8 cellular contexts compared by ENCODE assay signal in genomic region chr14:63174760-63175191, GRCh38. TPM values are rescaled to one million over a fixed set of nuclear protein-coding genes. Genes with fewer than 3 reads are reported as not detected.
DNase-seq lines count a peak whose midpoint lies in the region; ATAC-seq, FAIRE-seq and TF ChIP-seq lines count a peak whose summit lies in the region.

No MANE protein-coding gene starts in this region.

- no peak overlapping the region for H3K9ac ChIP-seq in K562 (ENCODE audit: insufficient read depth in 1 of 2, low read depth in 2 of 2, low read length in 2 of 2)

- H4K20me1 ChIP-seq in K562 (replicated peaks; ENCODE audit: control insufficient read depth, insufficient read depth, low read length), result no peaks in the 10 kb centered on the region

- no peaks in the 10 kb centered on the region for H3K9me1 ChIP-seq in K562 (ENCODE audit: control insufficient read depth, insufficient read depth, low read length)

- H2AFZ ChIP-seq in K562 (ENCODE audit: low read depth, low read length), result no peak overlapping the region

- TF ChIP-seq RAD21 in K562 (CRISPR knock-in tag; conservative IDR thresholded peaks at IDR 0.05 in 1 of 2, IDR thresholded peaks at IDR 0.05 in 1 of 2), result peak in 1 of 2 experiments; percentile 16; a peak in 1 of 4 replicates

- no peaks in the 10 kb centered on the region for H3K4me1 ChIP-seq in K562 (replicated peaks in 1 of 2; ENCODE audit: control insufficient read depth in 2 of 2, insufficient read depth in 2 of 2, low read length in 2 of 2)

- peak; percentile 13 to 36 (median 32); a peak in 3 of 6 replicates for TF ChIP-seq CTCF in K562 (IDR thresholded peaks at IDR 0.05 in 2 of 3, conservative IDR thresholded peaks at IDR 0.05 in 1 of 3; ENCODE audit: insufficient read depth in 2 of 3, low read depth in 1 of 3, low read length in 3 of 3)

- no peaks in the 10 kb centered on the region for H3K79me2 ChIP-seq in K562 (ENCODE audit: control insufficient read depth, insufficient read depth, low read length)

- CTCF ChIA-PET in K562 (lab: Yijun Ruan, JAX; ENCODE audit: low intra/inter-chr PET ratio), result no interaction called here

- H3K27ac ChIP-seq in K562 (ENCODE audit: extremely low read depth, low read depth, low read length), result no peak overlapping the region

- DNase-seq in NCI-H2107 (lab: John Stamatoyannopoulos, UW) (peak; percentile 42), K562 (ENCODE audit: extremely low read depth in 1 of 4, low spot score in 3 of 4) (peak in 3 of 4 experiments; percentile 5 to 9 (median 5)), urothelium cell line (ENCODE audit: low spot score) (peak; percentile 70), T-helper 1 cell (no peak)

- WGBS in K562 (ENCODE audit: insufficient coverage, low coverage, missing lambda C conversion rate), result 0% methylated on average over 2 of the region's 2 CpGs

- FAIRE-seq in K562 (lab: Jason Lieb, UNC) (no peak), islet of Langerhans (lab: Jason Lieb, UNC) (peak; percentile 65), urothelium cell line (lab: Jason Lieb, UNC) (peak; percentile 95)

- no peak overlapping the region for H3K4me2 ChIP-seq in K562 (ENCODE audit: insufficient read depth, low read length)

- intact Hi-C loops in K562 (cut with micrococcal nuclease), result loop anchor here (5.0 kb wide), 1 partner anchor 103 kb away; no protein-coding TSS in a partner anchor

- no peak for TF ChIP-seq POLR2A in K562 (conservative IDR thresholded peaks at IDR 0.05)

- no peak overlapping the region for H3K4me3 ChIP-seq in K562

- POLR2A ChIA-PET in K562 (lab: Yijun Ruan, JAX), result no interaction called here

- in situ Hi-C loops in K562 (cut with MboI), result no loop called here

- ATAC-seq in GM18868 (IDR thresholded peaks at IDR 0.05; ENCODE audit: unreplicated experiment), result peak; percentile 61
- ATAC-seq in K562, result no peak
- ATAC-seq in HG03571 (IDR thresholded peaks at IDR 0.05; ENCODE audit: unreplicated experiment), result no peak
- ATAC-seq in HG02642 (IDR thresholded peaks at IDR 0.05; ENCODE audit: poor library complexity, unreplicated experiment), result no peak

- no peaks in the 10 kb centered on the region for H3K36me3 ChIP-seq in K562 (ENCODE audit: control insufficient read depth, insufficient read depth, low read length)

- no peaks in the 10 kb centered on the region for H3K9me3 ChIP-seq in K562 (replicated peaks; ENCODE audit: control insufficient read depth, insufficient read depth, low read depth, low read length)

- no TSS peak for BruUV-seq in K562 (replicated peaks; lab: Mats Ljungman, UMichigan)

- no peaks in the 10 kb centered on the region for H3K27me3 ChIP-seq in K562 (ENCODE audit: control insufficient read depth in 2 of 2, insufficient read depth in 2 of 2, low read length in 2 of 2)

- TF ChIP-seq EP300 in K562 (IDR thresholded peaks at IDR 0.05; ENCODE audit: low read length), result no peak

TF ChIP-seq in K562, 482 proteins besides CTCF, POLR2A, EP300 and RAD21:
- TF ChIP-seq PHF20 (IDR thresholded peaks at IDR 0.05; ENCODE audit: partially characterized antibody), result no peak
- TF ChIP-seq ZKSCAN1 (IDR thresholded peaks at IDR 0.05; ENCODE audit: low read depth, low read length), result no peak
- TF ChIP-seq ZNF699 (CRISPR knock-in tag; IDR thresholded peaks at IDR 0.05; ENCODE audit: insufficient replicate concordance), result no peak
- TF ChIP-seq ZFX (CRISPR knock-in tag; IDR thresholded peaks at IDR 0.05), result no peak
- no peak for TF ChIP-seq CBX1 (IDR thresholded peaks at IDR 0.05; ENCODE audit: low read depth)
- no peak for TF ChIP-seq ATF7 (IDR thresholded peaks at IDR 0.05)
- no peak for TF ChIP-seq NFE2L1 (tag; IDR thresholded peaks at IDR 0.05; ENCODE audit: borderline replicate concordance, low read depth)
TF ChIP-seq in K562: peak in this region for 0.

RNA-seq across cellular contexts. Expression of gene RHOJ, which starts 29.5 kb away (rescaled TPM):
- total RNA-seq in K562 (2011; cell fraction: chromatin; rRNA removed; ENCODE audit: low replicate concordance), result not detected in 2 replicates
- not detected in 2 replicates for total RNA-seq in K562 (2011; cell fraction: nucleolus; rRNA removed)
- not detected in 2 replicates for total RNA-seq in K562 (2011; cell fraction: nucleoplasm; rRNA removed)
- total RNA-seq in K562 (2014; rRNA removed) (not detected in 2 replicates), K562 (2014; rRNA removed; fragmentation: Illumina TruSeq; extraction: Trizol) (not detected in 2 replicates), K562 (2015; rRNA removed; fragmentation: Illumina TruSeq; extraction: Trizol) (not detected in 2 replicates), K562 (2021) (not detected in 2 replicates)
- polyA plus RNA-seq in K562 (2011; rRNA removed) (not detected in 2 replicates), K562 (2014; fragmentation: Illumina TruSeq; extraction: Trizol) (not detected in 2 replicates), K562 (2014; fragmentation: Nextera tagmentation; extraction: Ambion mirVana) (not detected), K562 (2014; rRNA removed) (not detected in 2 replicates)
- 0.15 TPM in 1 of 2 replicates, not detected in the other for polyA plus RNA-seq in K562 (2011; cell fraction: cytosol; rRNA removed)
- not detected in 2 replicates for polyA plus RNA-seq in K562 (2011; cell fraction: nucleus; rRNA removed)
- polyA plus RNA-seq in K562 (2012), result not detected in 2 replicates
- not detected in 2 replicates for polyA minus RNA-seq in K562 (2011; rRNA and poly(A)+ RNA removed)
- polyA minus RNA-seq in K562 (2011; cell fraction: cytosol; rRNA and poly(A)+ RNA removed), result not detected in 2 replicates
- not detected in 2 replicates for polyA minus RNA-seq in K562 (2011; cell fraction: nucleus; rRNA and poly(A)+ RNA removed)

Comparison
In these comparisons a context has a peak if more than half of its experiments do, and no peak if none do; other contexts are left out.
1. DNase-seq: peak in NCI-H2107 (single experiment), K562 (3 of 4) and urothelium cell line (single experiment); none in T-helper 1 cell (0 of 5).